In genomic region chr4:90357117-90357710, GRCh38 we compare ENCODE assay signal across 9 cellular contexts.
DNase-seq lines count a peak whose midpoint lies in the region; ATAC-seq and TF ChIP-seq lines count a peak whose summit lies in the region.
"Had no signal": no experiment of that assay in that cellular context is flagged by ENCODE, and none has a peak within 500 bp of the region (broad histone marks: within the 10 kb centered on the region; RNA-seq: fewer than 3 reads in every experiment).

No MANE protein-coding gene starts in this region.

- H3K27ac Mint-ChIP-seq in chondrocyte (ENCODE audit: unreplicated experiment): no peak overlapping the region
- peak overlapping the region; percentile 16 to 59 (median 47) for H3K27ac Mint-ChIP-seq in nephron
- H3K27ac Mint-ChIP-seq: naive B cell had no signal

- peak; percentile 18 for DNase-seq in Caki2 (ENCODE audit: low read depth)
- peak; percentile 62 for DNase-seq in HCEC 1CT
- peak; percentile 64 for DNase-seq in NCI-H510A treated with DMSO at 0.1 percent for 48 hours (lab: John Stamatoyannopoulos, UW)
- no peak for DNase-seq in chondrocyte (ENCODE audit: low spot score)
- no peak for DNase-seq in HK-2 (ENCODE audit: unreplicated experiment)
- DNase-seq: naive B cell had no signal

- TF ChIP-seq CTCF in chondrocyte (IDR thresholded peaks at IDR 0.05) (peak; percentile 87), nephron (IDR thresholded peaks at IDR 0.05; ENCODE audit: unreplicated experiment in 3 of 3) (peak; percentile 68 to 76 (median 71))

- H3K27me3 Mint-ChIP-seq in chondrocyte (ENCODE audit: low read depth) (peaks cover 12% of the 10 kb centered on the region), nephron (ENCODE audit: low read depth) (no peaks in the 10 kb centered on the region)
- H3K27me3 Mint-ChIP-seq: naive B cell had no signal

- H3K4me3 Mint-ChIP-seq in chondrocyte (ENCODE audit: unreplicated experiment): no peak overlapping the region
- peak overlapping the region in 2 of 3 experiments; percentile 56 to 67 for H3K4me3 Mint-ChIP-seq in nephron
- H3K4me3 Mint-ChIP-seq: naive B cell had no signal

- no peaks in the 10 kb centered on the region for H3K9me3 Mint-ChIP-seq in chondrocyte (ENCODE audit: low read depth)
- H3K9me3 Mint-ChIP-seq in nephron: no peaks in the 10 kb centered on the region
- H3K9me3 Mint-ChIP-seq: naive B cell had no signal

- peaks cover 3% of the 10 kb centered on the region for H3K4me1 Mint-ChIP-seq in chondrocyte (ENCODE audit: low read depth)
- H3K4me1 Mint-ChIP-seq in nephron: peaks cover 4% of the 10 kb centered on the region
- H3K4me1 Mint-ChIP-seq: naive B cell had no signal

- in situ Hi-C loops in Caki2 (cut with HindIII; ENCODE audit: low pct_unique_long_range_greater_than_20kb, low sequenced_read_pairs): no loop called here

- H3K36me3 Mint-ChIP-seq in chondrocyte (ENCODE audit: low read depth) (no peaks in the 10 kb centered on the region), nephron (ENCODE audit: low read depth) (no peaks in the 10 kb centered on the region)
- H3K36me3 Mint-ChIP-seq: naive B cell had no signal

- ATAC-seq in GM21786 (IDR thresholded peaks at IDR 0.05; ENCODE audit: unreplicated experiment) (no peak), HG02981 (IDR thresholded peaks at IDR 0.05; ENCODE audit: unreplicated experiment) (no peak)

Comparison
In these comparisons a context has a peak if more than half of its experiments do, and no peak if none do; other contexts are left out.
1. DNase-seq: peak in Caki2 (single experiment), HCEC 1CT (single experiment) and NCI-H510A treated with DMSO at 0.1 percent for 48 hours (single experiment); none in chondrocyte (single experiment) and HK-2 (single experiment).